In the genomic region with DNA sequence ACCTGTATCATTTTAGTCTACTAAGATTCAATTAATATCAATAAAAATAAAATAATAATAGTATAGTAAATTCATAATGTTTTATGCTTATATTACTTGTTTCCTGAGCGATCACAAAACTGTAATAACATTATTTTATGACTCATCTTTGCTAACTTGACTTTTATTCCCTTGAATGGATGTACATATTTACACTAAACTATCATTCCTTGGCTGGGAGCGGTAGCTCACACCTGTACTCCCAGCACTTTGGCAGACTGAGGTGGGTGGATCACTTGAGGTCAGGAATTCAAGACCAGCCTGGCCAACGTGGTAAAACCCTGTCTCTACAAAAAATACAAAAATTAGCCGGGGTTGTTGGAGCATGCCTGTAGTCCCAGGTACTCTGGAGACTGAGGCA, we compare ENCODE assay signal across 20 cellular contexts.
DNase-seq lines count a peak whose midpoint lies in the region; ATAC-seq, FAIRE-seq and TF ChIP-seq lines count a peak whose summit lies in the region.
"Had no signal": no experiment of that assay in that cellular context is flagged by ENCODE, and none has a peak within 500 bp of the region (broad histone marks: within the 10 kb centered on the region; RNA-seq: fewer than 3 reads in every experiment).

No MANE protein-coding gene starts in this region.

- peak; percentile 78 for FAIRE-seq in small intestine (lab: Jason Lieb, UNC)
- FAIRE-seq: GM12878, GM18507 had no signal

- H3K36me3 Mint-ChIP-seq in MCF 10A (ENCODE audit: insufficient read depth, unreplicated experiment): no peaks in the 10 kb centered on the region
- H3K36me3 Mint-ChIP-seq: CD14-positive monocyte had no signal

- WGBS in esophagus squamous epithelium, 2 donors: 30 to 34% methylated on average over 4 of the region's 4 CpGs
- 14 to 57% (median 29%) methylated on average over 4 of the region's 4 CpGs for WGBS in small intestine, 3 donors

- H3K9me3 ChIP-seq in breast epithelium: no peaks in the 10 kb centered on the region
- H3K9me3 ChIP-seq in esophagus squamous epithelium: no peaks in the 10 kb centered on the region
- no peaks in the 10 kb centered on the region for H3K9me3 ChIP-seq in small intestine (ENCODE audit: control insufficient read depth, low read depth)

- peaks cover 18% of the 10 kb centered on the region for H3K4me1 Mint-ChIP-seq in MCF 10A (ENCODE audit: insufficient read depth, unreplicated experiment)

- DNase-seq in MCF 10A (ENCODE audit: unreplicated experiment): peak; percentile 16
- no peak for DNase-seq in breast epithelium (ENCODE audit: low spot score in 2 of 2)
- DNase-seq in esophagus squamous epithelium (lab: John Stamatoyannopoulos, UW): no peak
- DNase-seq in small intestine: peak; percentile 88
- DNase-seq in medulla oblongata (ENCODE audit: extremely low spot score): no peak
- no peak for DNase-seq in NCI-H187 (lab: John Stamatoyannopoulos, UW)
- DNase-seq in AG08396 (ENCODE audit: low spot score): no peak
- DNase-seq: 8988T, COR-L47, DMS153, H9, IMR-90, NCI-H2107, NCI-H345, NCI-H526 treated with DMSO at 0.1 percent for 48 hours, OCI-M1 had no signal

- TF ChIP-seq CTCF in MCF 10A (IDR thresholded peaks at IDR 0.05; ENCODE audit: unreplicated experiment) (no peak), breast epithelium (IDR thresholded peaks at IDR 0.05) (no peak), esophagus squamous epithelium (IDR thresholded peaks at IDR 0.05) (no peak)

- H3K4me1 ChIP-seq in breast epithelium (no peaks in the 10 kb centered on the region), esophagus squamous epithelium (peaks cover 0 to 25% (median 11%) of the 10 kb centered on the region in 3 donors), small intestine (ENCODE audit: control insufficient read depth in 2 of 2, insufficient read depth in 1 of 2, low read depth in 1 of 2, low read length in 1 of 2) (peaks cover 0 to 8% of the 10 kb centered on the region in 2 donors)

- BruUV-seq in MCF 10A (replicated peaks; lab: Mats Ljungman, UMichigan): no TSS peak

- H3K9me3 Mint-ChIP-seq in MCF 10A (ENCODE audit: unreplicated experiment): no peaks in the 10 kb centered on the region
- H3K9me3 Mint-ChIP-seq: CD14-positive monocyte, H9 had no signal

- TF ChIP-seq POLR2A in breast epithelium (IDR thresholded peaks at IDR 0.05) (no peak), esophagus squamous epithelium (IDR thresholded peaks at IDR 0.05) (no peak)

- H3K4me3 ChIP-seq in breast epithelium: no peak overlapping the region
- no peak overlapping the region for H3K4me3 ChIP-seq in esophagus squamous epithelium
- H3K4me3 ChIP-seq in small intestine (ENCODE audit: low read depth in 1 of 2, low read length in 2 of 2): no peak overlapping the region
- H3K4me3 ChIP-seq: GM12878 had no signal

- H3K27me3 ChIP-seq in breast epithelium: no peaks in the 10 kb centered on the region
- H3K27me3 ChIP-seq in esophagus squamous epithelium: no peaks in the 10 kb centered on the region
- no peaks in the 10 kb centered on the region for H3K27me3 ChIP-seq in small intestine (ENCODE audit: control insufficient read depth in 2 of 2, insufficient read depth in 2 of 2, low read length in 2 of 2)

- no peak for ATAC-seq in GM19452 (IDR thresholded peaks at IDR 0.05; ENCODE audit: unreplicated experiment)
- ATAC-seq: GM12878 had no signal

- H3K27ac ChIP-seq in breast epithelium (no peak overlapping the region), esophagus squamous epithelium (peak overlapping the region in 3 of 4 donors; percentile 25 to 55 (median 27)), small intestine (ENCODE audit: low read depth in 1 of 2, low read length in 1 of 2) (peak overlapping the region; percentile 37 to 65)

- H3K4me3 Mint-ChIP-seq in MCF 10A (ENCODE audit: unreplicated experiment): no peak overlapping the region
- H3K4me3 Mint-ChIP-seq: CD14-positive monocyte, H9 had no signal

- H3K36me3 ChIP-seq in breast epithelium (no peaks in the 10 kb centered on the region), esophagus squamous epithelium (no peaks in the 10 kb centered on the region), small intestine (ENCODE audit: control insufficient read depth in 2 of 2, insufficient read depth in 2 of 2, low read length in 2 of 2) (no peaks in the 10 kb centered on the region)

- POLR2A ChIA-PET in MCF 10A (lab: Yijun Ruan, JAX): interaction anchor here (1.1 to 1.2 kb wide), 2 partner anchors 91 to 111 kb away, joined by 3 read pairs; no protein-coding TSS in a partner anchor

- CTCF ChIA-PET in MCF 10A (lab: Yijun Ruan, JAX): no interaction called here

- no peaks in the 10 kb centered on the region for H3K27me3 Mint-ChIP-seq in MCF 10A (ENCODE audit: insufficient read depth, unreplicated experiment)

- intact Hi-C loops in MCF 10A (cut with micrococcal nuclease): no loop called here
- intact Hi-C loops in breast epithelium (cut with DNase I; ENCODE audit: low total_unique reads): no loop called here
- intact Hi-C loops in esophagus squamous epithelium (cut with DNase I): no loop called here

- peak overlapping the region; percentile 82 for H3K27ac Mint-ChIP-seq in MCF 10A (ENCODE audit: low read depth, unreplicated experiment)
- H3K27ac Mint-ChIP-seq: CD14-positive monocyte had no signal

Comparison
In these comparisons a context has a peak if more than half of its experiments do, and no peak if none do; other contexts are left out.
1. DNase-seq: peak in MCF 10A (single experiment) and small intestine (single experiment); none in breast epithelium (0 of 2), esophagus squamous epithelium (single experiment), medulla oblongata (single experiment), NCI-H187 (0 of 2) and AG08396 (single experiment).
2. H3K27ac ChIP-seq: peak in esophagus squamous epithelium (3 of 4) and small intestine (2 of 2); none in breast epithelium (0 of 2).